8 cellular contexts compared by ENCODE assay signal in genomic region chr7:55065511-55066229, GRCh38. TPM values are rescaled to one million over a fixed set of nuclear protein-coding genes. Genes with fewer than 3 reads are reported as not detected.
DNase-seq lines count a peak whose midpoint lies in the region; ATAC-seq, FAIRE-seq and TF ChIP-seq lines count a peak whose summit lies in the region.
"Had no signal": no experiment of that assay in that cellular context is flagged by ENCODE, and none has a peak within 500 bp of the region (broad histone marks: within the 10 kb centered on the region; RNA-seq: fewer than 3 reads in every experiment).

No MANE protein-coding gene starts in this region.

- H3K27ac ChIP-seq in HEK293 (ENCODE audit: extremely low read depth, low read depth, low read length) (no peak overlapping the region), keratinocyte (ENCODE audit: control insufficient read depth, insufficient read depth, low read length) (peak overlapping the region; percentile 94)

- H3K79me2 ChIP-seq in keratinocyte (ENCODE audit: control insufficient read depth, insufficient read depth, low read length): peaks cover 83% of the 10 kb centered on the region

- no peak overlapping the region for H2AFZ ChIP-seq in keratinocyte (ENCODE audit: control insufficient read depth, low read length)

- dilution Hi-C loops in keratinocyte (cut with MboI; ENCODE audit: extremely low pct_ligation_motif_present, low sequenced_read_pairs): no loop called here

- H3K9me3 ChIP-seq in HEK293 (ENCODE audit: control insufficient read depth, insufficient read depth, low read depth, low read length) (no peaks in the 10 kb centered on the region), adipocyte (ENCODE audit: control insufficient read depth, low read length) (no peaks in the 10 kb centered on the region), keratinocyte (ENCODE audit: control insufficient read depth, low read depth, low read length) (no peaks in the 10 kb centered on the region), HAP-1 (no peaks in the 10 kb centered on the region)

- H3K36me3 ChIP-seq in HEK293 (ENCODE audit: control insufficient read depth in 2 of 2, insufficient read depth in 1 of 2, low read length in 2 of 2): no peaks in the 10 kb centered on the region
- no peaks in the 10 kb centered on the region for H3K36me3 ChIP-seq in adipocyte (ENCODE audit: control insufficient read depth, insufficient read depth, low read length, severe bottlenecking)
- peaks cover 32 to 47% of the 10 kb centered on the region in 2 experiments for H3K36me3 ChIP-seq in keratinocyte (ENCODE audit: control insufficient read depth in 2 of 2, extremely low read depth in 1 of 2, insufficient read depth in 2 of 2, low read length in 2 of 2)
- H3K36me3 ChIP-seq in HAP-1 (replicated peaks): no peaks in the 10 kb centered on the region

- TF ChIP-seq CTCF in HEK293 (tag by site-specific recombination; IDR thresholded peaks at IDR 0.05): no peak
- TF ChIP-seq CTCF in keratinocyte (optimal IDR thresholded peaks at IDR 0.05 in 1 of 3, IDR thresholded peaks at IDR 0.05 in 1 of 3, conservative IDR thresholded peaks at IDR 0.05 in 1 of 3; ENCODE audit: extremely low read depth in 1 of 3, insufficient read depth in 2 of 3, low read length in 3 of 3): no peak
- no peak for TF ChIP-seq CTCF in type B pancreatic cell (conservative IDR thresholded peaks at IDR 0.05)

- no peaks in the 10 kb centered on the region for H3K27me3 ChIP-seq in adipocyte (replicated peaks; ENCODE audit: control insufficient read depth, insufficient read depth, low read length)
- no peaks in the 10 kb centered on the region for H3K27me3 ChIP-seq in keratinocyte (ENCODE audit: control insufficient read depth, extremely low read depth, insufficient read depth, low read length)
- H3K27me3 ChIP-seq in HAP-1 (ENCODE audit: low read depth): no peaks in the 10 kb centered on the region

- peak overlapping the region; percentile 85 for H3K9ac ChIP-seq in adipocyte (ENCODE audit: low read length)
- H3K9ac ChIP-seq in keratinocyte (ENCODE audit: control insufficient read depth, extremely low read depth, insufficient read depth, low read length): peak overlapping the region; percentile 73

- no peaks in the 10 kb centered on the region for H4K20me1 ChIP-seq in keratinocyte (ENCODE audit: control insufficient read depth, extremely low read depth, insufficient read depth, low read length)

- ATAC-seq in GM21367 (IDR thresholded peaks at IDR 0.05; ENCODE audit: unreplicated experiment): no peak

- in situ Hi-C loops in HAP-1 (cut with MboI; ENCODE audit: low sequenced_read_pairs): no loop called here

- POLR2A ChIA-PET in HEK293 (lab: Yijun Ruan, JAX): interaction anchor here (0.7 to 1.4 kb wide), 7 partner anchors 9 to 308 kb away, joined by 3 to 5 read pairs (median 3); partner anchors contain the start of genes EGFR and SEC61G

- peaks cover 12% of the 10 kb centered on the region for H3K36me3 Mint-ChIP-seq in type B pancreatic cell

- peaks cover 9% of the 10 kb centered on the region for H3K9me1 ChIP-seq in keratinocyte (ENCODE audit: control insufficient read depth, extremely low read depth, insufficient read depth, low read length)

- DNase-seq in adipocyte (ENCODE audit: low read depth) (peak; percentile 89), keratinocyte (ENCODE audit: low read depth, low spot score) (no peak), type B pancreatic cell (ENCODE audit: extremely low spot score, unreplicated experiment) (no peak), HAP-1 (ENCODE audit: low spot score in 2 of 2) (no peak)
- DNase-seq in activated CD8-positive, alpha-beta memory T cell treated with anti-CD3 and anti-CD28 coated beads, Interleukin-2, amount 50 U/mL, for 4 hours: no peak

- CTCF ChIA-PET in HEK293 (lab: Yijun Ruan, JAX): interaction anchor here (0.5 to 3.2 kb wide), 3 partner anchors 58 to 327 kb away, joined by 3 to 15 read pairs (median 3); no protein-coding TSS in a partner anchor

- peak; percentile 56 for FAIRE-seq in keratinocyte (lab: Jason Lieb, UNC)

- no peaks in the 10 kb centered on the region for H3K27me3 Mint-ChIP-seq in type B pancreatic cell

- H3K27ac Mint-ChIP-seq in type B pancreatic cell: peak overlapping the region; percentile 92

- H3K4me2 ChIP-seq in keratinocyte (ENCODE audit: control insufficient read depth, extremely low read depth, insufficient read depth, low read depth, low read length): peak overlapping the region; percentile 57

- H3K4me1 ChIP-seq in HEK293 (ENCODE audit: control insufficient read depth, insufficient read depth, low read length) (peaks cover 10% of the 10 kb centered on the region; the same call in 1 of the 2 replicates), adipocyte (ENCODE audit: control insufficient read depth, insufficient read depth, low read length) (peaks cover 80% of the 10 kb centered on the region), keratinocyte (ENCODE audit: control insufficient read depth, extremely low read depth, insufficient read depth, low read length) (peaks cover 87% of the 10 kb centered on the region), HAP-1 (no peaks in the 10 kb centered on the region)

- H3K4me3 Mint-ChIP-seq in type B pancreatic cell: peak overlapping the region; percentile 37

- no peaks in the 10 kb centered on the region for H3K9me3 Mint-ChIP-seq in type B pancreatic cell

- H3K4me3 ChIP-seq in HEK293 (ENCODE audit: low read depth, low read length) (no peak overlapping the region), adipocyte (ENCODE audit: low read length) (peak overlapping the region; percentile 69), keratinocyte (ENCODE audit: control insufficient read depth in 2 of 3, extremely low read depth in 1 of 3, insufficient read depth in 2 of 3, low read depth in 1 of 3, low read length in 3 of 3) (no peak overlapping the region), HAP-1 (no peak overlapping the region)

- peaks cover 75% of the 10 kb centered on the region for H3K4me1 Mint-ChIP-seq in type B pancreatic cell (ENCODE audit: unreplicated experiment)

TF ChIP-seq in HEK293, 187 proteins besides CTCF, POLR2A, EP300 and RAD21 (continues in another document):
- TF ChIP-seq, protein P1, sequence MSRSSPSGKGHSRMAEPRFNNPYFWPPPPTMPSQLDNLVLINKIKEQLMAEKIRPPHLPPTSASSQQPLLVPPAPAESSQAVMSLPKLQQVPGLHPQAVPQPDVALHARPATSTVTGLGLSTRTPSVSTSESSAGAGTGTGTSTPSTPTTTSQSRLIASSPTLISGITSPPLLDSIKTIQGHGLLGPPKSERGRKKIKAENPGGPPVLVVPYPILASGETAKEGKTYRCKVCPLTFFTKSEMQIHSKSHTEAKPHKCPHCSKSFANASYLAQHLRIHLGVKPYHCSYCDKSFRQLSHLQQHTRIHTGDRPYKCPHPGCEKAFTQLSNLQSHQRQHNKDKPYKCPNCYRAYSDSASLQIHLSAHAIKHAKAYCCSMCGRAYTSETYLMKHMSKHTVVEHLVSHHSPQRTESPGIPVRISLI (tag by site-specific recombination; IDR thresholded peaks at IDR 0.05): peak; percentile 71; the same call in 1 of the 2 replicates
- TF ChIP-seq ZNF629 (tag by site-specific recombination; IDR thresholded peaks at IDR 0.05): peak; percentile 47; the same call in 1 of the 2 replicates
- TF ChIP-seq PRDM4 (tag by site-specific recombination; IDR thresholded peaks at IDR 0.05): no peak
- no peak for TF ChIP-seq ZBTB11 (tag by site-specific recombination; conservative IDR thresholded peaks at IDR 0.05; ENCODE audit: low read depth)

RNA-seq across cellular contexts. Expression of gene EGFR, which starts 46.9 kb away (rescaled TPM):
- 109 to 159 TPM (median 120 TPM) in 3 replicates for polyA plus RNA-seq in keratinocyte
- polyA plus RNA-seq in keratinocyte (2011; ENCODE audit: low read depth): 54.6 TPM
- polyA plus RNA-seq in keratinocyte (2011; cell fraction: cytosol; rRNA removed): 58.5 and 79.5 TPM in 2 replicates
- polyA plus RNA-seq in keratinocyte (2011; cell fraction: nucleus; rRNA removed): 351 and 352 TPM in 2 replicates
- 75.7 and 124 TPM in 2 replicates for polyA plus RNA-seq in keratinocyte (2012; ENCODE audit: low replicate concordance)
- polyA minus RNA-seq in keratinocyte: 306 to 451 TPM (median 333 TPM) in 3 replicates
- polyA minus RNA-seq in keratinocyte (2011; cell fraction: cytosol; rRNA and poly(A)+ RNA removed): 216 TPM
- 624 and 980 TPM in 2 replicates for polyA minus RNA-seq in keratinocyte (2011; cell fraction: nucleus; rRNA and poly(A)+ RNA removed)
- 44.6 and 56.5 TPM in 2 replicates for total RNA-seq in type B pancreatic cell (ENCODE audit: low replicate concordance)
- total RNA-seq: activated CD8-positive, alpha-beta memory T cell treated with anti-CD3 and anti-CD28 coated beads for 36 hours had no signal
